Comparison of ENCODE assay signal across 8 cellular contexts in the genomic region with DNA sequence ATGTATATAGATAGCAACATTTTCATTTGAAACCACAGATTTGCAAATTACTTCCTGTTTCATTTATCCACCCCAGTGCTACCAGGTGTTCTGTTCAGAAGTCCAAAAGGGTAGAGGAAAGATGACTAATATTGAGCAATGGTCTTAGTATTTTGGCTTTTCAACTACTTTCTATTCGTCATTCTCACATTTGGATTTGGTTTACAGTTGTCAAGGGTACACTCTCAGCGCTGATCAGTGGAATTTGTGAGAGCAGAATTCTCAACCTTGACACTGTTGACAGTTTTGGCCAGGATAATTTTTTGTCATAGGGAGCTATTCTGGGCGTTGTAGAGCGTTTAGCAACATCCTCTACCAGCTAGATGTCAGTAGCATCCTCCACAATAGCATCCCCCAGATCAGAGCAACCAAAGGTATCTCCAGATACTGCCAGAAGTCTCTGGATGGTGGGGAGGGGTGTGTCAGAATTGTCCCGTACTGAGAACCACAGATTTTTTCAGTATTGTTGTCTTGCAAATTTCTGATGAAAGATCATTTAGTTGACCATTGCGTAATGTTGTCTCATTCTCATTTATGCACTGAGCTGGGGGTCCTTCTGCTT. TPM values are rescaled to one million over a fixed set of nuclear protein-coding genes. Genes with fewer than 3 reads are reported as not detected.
DNase-seq lines count a peak whose midpoint lies in the region; ATAC-seq and TF ChIP-seq lines count a peak whose summit lies in the region.

No MANE protein-coding gene starts in this region.

- H3K27ac Mint-ChIP-seq in activated T-helper 1 cell treated with anti-CD3 and anti-CD28 coated beads, Interleukin-12 subunit alpha, Interleukin-12 subunit beta, Interleukin-2, Interleukin-4 antibody, amounts not matched to agents 30 ng/mL and 10 ng/mL and 1 ng/mL, durations not matched to agents 14 hours and 24 hours and 36 hours = peak overlapping the region; percentile 89
- no peak overlapping the region for H3K27ac Mint-ChIP-seq in stimulated activated memory B cell treated with anti-CD40 and anti-IgM and Interleukin-4, amounts not matched to agents 10 μg/mL and 1 μg/mL and 100 μg/mL, for 72 hours

- no peaks in the 10 kb centered on the region for H3K27me3 Mint-ChIP-seq in activated T-helper 1 cell treated with anti-CD3 and anti-CD28 coated beads, Interleukin-12 subunit alpha, Interleukin-12 subunit beta, Interleukin-2, Interleukin-4 antibody, amounts not matched to agents 30 ng/mL and 10 ng/mL and 1 ng/mL, durations not matched to agents 14 hours and 24 hours and 36 hours (ENCODE audit: insufficient read depth)
- H3K27me3 Mint-ChIP-seq in stimulated activated memory B cell treated with anti-CD40 and anti-IgM and Interleukin-4, amounts not matched to agents 10 μg/mL and 1 μg/mL and 100 μg/mL, for 72 hours = peaks cover 24% of the 10 kb centered on the region

- peaks cover 43 to 58% (median 51%) of the 10 kb centered on the region in 10 experiments for H3K4me1 ChIP-seq in BLaER1 treated with 17β-estradiol and CSF1 and Interleukin-3, amounts not matched to agents 10 nM and 100 nM
- peaks cover 18% of the 10 kb centered on the region for H3K4me1 ChIP-seq in psoas muscle

- no peak for TF ChIP-seq CTCF in psoas muscle (IDR thresholded peaks at IDR 0.05)

- H3K27ac ChIP-seq in BLaER1 treated with 17β-estradiol and CSF1 and Interleukin-3, amounts not matched to agents 10 nM and 100 nM = peak overlapping the region in 9 of 11 experiments; percentile 48 to 97 (median 66); a peak in 16 of 22 replicates
- no peak overlapping the region for H3K27ac ChIP-seq in psoas muscle

- WGBS in psoas muscle, 3 donors = 52 to 82% (median 77%) methylated on average over 6 of the region's 6 CpGs

- H3K4me3 ChIP-seq in BLaER1 treated with 17β-estradiol and CSF1 and Interleukin-3, amounts not matched to agents 10 nM and 100 nM = peak overlapping the region in 3 of 10 experiments; percentile 17 to 92 (median 26); a peak in 7 of 20 replicates
- H3K4me3 ChIP-seq in psoas muscle = no peak overlapping the region

- H3K4me3 Mint-ChIP-seq in activated T-helper 1 cell treated with anti-CD3 and anti-CD28 coated beads, Interleukin-12 subunit alpha, Interleukin-12 subunit beta, Interleukin-2, Interleukin-4 antibody, amounts not matched to agents 30 ng/mL and 10 ng/mL and 1 ng/mL, durations not matched to agents 14 hours and 24 hours and 36 hours = peak overlapping the region; percentile 24
- H3K4me3 Mint-ChIP-seq in stimulated activated memory B cell treated with anti-CD40 and anti-IgM and Interleukin-4, amounts not matched to agents 10 μg/mL and 1 μg/mL and 100 μg/mL, for 72 hours = peak overlapping the region; percentile 8

- H3K9ac ChIP-seq in BLaER1 treated with 17β-estradiol and CSF1 and Interleukin-3, amounts not matched to agents 10 nM and 100 nM = peak overlapping the region in 8 of 11 experiments; percentile 26 to 97 (median 55); a peak in 15 of 22 replicates

- ATAC-seq in GM19372 (IDR thresholded peaks at IDR 0.05; ENCODE audit: low read depth, unreplicated experiment) (peak; percentile 59), HG03354 (IDR thresholded peaks at IDR 0.05; ENCODE audit: poor library complexity, severe bottlenecking, unreplicated experiment) (peak; percentile 80), psoas muscle (no peak)
- ATAC-seq in stimulated activated memory B cell treated with anti-CD40 and anti-IgM and Interleukin-4, amounts not matched to agents 10 μg/mL and 1 μg/mL and 100 μg/mL, for 72 hours = peak; percentile 86

- no peaks in the 10 kb centered on the region for H3K9me3 Mint-ChIP-seq in activated T-helper 1 cell treated with anti-CD3 and anti-CD28 coated beads, Interleukin-12 subunit alpha, Interleukin-12 subunit beta, Interleukin-2, Interleukin-4 antibody, amounts not matched to agents 30 ng/mL and 10 ng/mL and 1 ng/mL, durations not matched to agents 14 hours and 24 hours and 36 hours
- H3K9me3 Mint-ChIP-seq in stimulated activated memory B cell treated with anti-CD40 and anti-IgM and Interleukin-4, amounts not matched to agents 10 μg/mL and 1 μg/mL and 100 μg/mL, for 72 hours = no peaks in the 10 kb centered on the region

- intact Hi-C loops in activated T-helper 1 cell treated with anti-CD3 and anti-CD28 coated beads, Interleukin-12 subunit alpha, Interleukin-12 subunit beta, Interleukin-2, Interleukin-4 antibody, amounts not matched to agents 30 ng/mL and 10 ng/mL and 1 ng/mL, durations not matched to agents 14 hours and 24 hours and 36 hours (cut with micrococcal nuclease) = loop anchor here (1.0 kb wide), 3 partner anchors 25 to 163 kb away; no protein-coding TSS in a partner anchor
- intact Hi-C loops in psoas muscle (cut with DNase I) = no loop called here

- H3K4me1 Mint-ChIP-seq in activated T-helper 1 cell treated with anti-CD3 and anti-CD28 coated beads, Interleukin-12 subunit alpha, Interleukin-12 subunit beta, Interleukin-2, Interleukin-4 antibody, amounts not matched to agents 30 ng/mL and 10 ng/mL and 1 ng/mL, durations not matched to agents 14 hours and 24 hours and 36 hours (ENCODE audit: low read depth) = peaks cover 34% of the 10 kb centered on the region
- peaks cover 48% of the 10 kb centered on the region for H3K4me1 Mint-ChIP-seq in stimulated activated memory B cell treated with anti-CD40 and anti-IgM and Interleukin-4, amounts not matched to agents 10 μg/mL and 1 μg/mL and 100 μg/mL, for 72 hours

- peaks cover 9 to 48% (median 43%) of the 10 kb centered on the region in 11 experiments for H3K36me3 ChIP-seq in BLaER1 treated with 17β-estradiol and CSF1 and Interleukin-3, amounts not matched to agents 10 nM and 100 nM
- peaks cover 0 to 18% of the 10 kb centered on the region in 2 donors for H3K36me3 ChIP-seq in psoas muscle (ENCODE audit: insufficient read depth in 1 of 2, low read depth in 1 of 2)

- no peaks in the 10 kb centered on the region for H3K9me3 ChIP-seq in BLaER1 treated with 17β-estradiol and CSF1 and Interleukin-3, amounts not matched to agents 10 nM and 100 nM (replicated peaks in 1 of 11)
- H3K9me3 ChIP-seq in psoas muscle = no peaks in the 10 kb centered on the region

- peak overlapping the region; percentile 60 to 98 (median 95) for H3K4me2 ChIP-seq in BLaER1 treated with 17β-estradiol and CSF1 and Interleukin-3, amounts not matched to agents 10 nM and 100 nM

- H4K20me1 ChIP-seq in BLaER1 treated with 17β-estradiol and CSF1 and Interleukin-3, amounts not matched to agents 10 nM and 100 nM = peaks cover 4 to 22% (median 9%) of the 10 kb centered on the region in 11 experiments; a peak in 13 of 22 replicates

- DNase-seq in activated T-helper 1 cell treated with anti-CD3 and anti-CD28 coated beads, Interleukin-12 subunit alpha, Interleukin-12 subunit beta, Interleukin-2, Interleukin-4 antibody, amounts not matched to agents 30 ng/mL and 10 ng/mL and 1 ng/mL, durations not matched to agents 14 hours and 24 hours and 36 hours (ENCODE audit: low spot score) = no peak
- DNase-seq in amniotic stem cell (lab: John Stamatoyannopoulos, UW) (no peak), T-helper 9 cell (no peak), psoas muscle (no peak)

- no peaks in the 10 kb centered on the region for H3K27me3 ChIP-seq in BLaER1 treated with 17β-estradiol and CSF1 and Interleukin-3, amounts not matched to agents 10 nM and 100 nM
- no peaks in the 10 kb centered on the region for H3K27me3 ChIP-seq in psoas muscle (ENCODE audit: insufficient read depth in 3 of 3, low read length in 2 of 3)

- peaks cover 26% of the 10 kb centered on the region for H3K36me3 Mint-ChIP-seq in activated T-helper 1 cell treated with anti-CD3 and anti-CD28 coated beads, Interleukin-12 subunit alpha, Interleukin-12 subunit beta, Interleukin-2, Interleukin-4 antibody, amounts not matched to agents 30 ng/mL and 10 ng/mL and 1 ng/mL, durations not matched to agents 14 hours and 24 hours and 36 hours (ENCODE audit: low read depth)
- peaks cover 10% of the 10 kb centered on the region for H3K36me3 Mint-ChIP-seq in stimulated activated memory B cell treated with anti-CD40 and anti-IgM and Interleukin-4, amounts not matched to agents 10 μg/mL and 1 μg/mL and 100 μg/mL, for 72 hours

RNA-seq across cellular contexts. Expression of a gene that starts 4.2 kb away (rescaled TPM):
- total RNA-seq in activated T-helper 1 cell treated with anti-CD3 and anti-CD28 coated beads, Interleukin-12 subunit alpha, Interleukin-12 subunit beta, Interleukin-2, Interleukin-4 antibody, amounts not matched to agents 30 ng/mL and 10 ng/mL and 1 ng/mL, durations not matched to agents 14 hours and 24 hours and 36 hours = 59.4 and 61.6 TPM in 2 replicates
- 10 to 100 TPM; 33.9 to 37.4 (median 37.0) TPM for total RNA-seq in psoas muscle
- 10 to 100 TPM; 32.6 to 35.7 (median 34.5) TPM for polyA plus RNA-seq in psoas muscle

RNA-seq across cellular contexts. Expression of a gene that starts 33.4 kb away (rescaled TPM):
- 157 and 160 TPM in 2 replicates for total RNA-seq in activated T-helper 1 cell treated with anti-CD3 and anti-CD28 coated beads, Interleukin-12 subunit alpha, Interleukin-12 subunit beta, Interleukin-2, Interleukin-4 antibody, amounts not matched to agents 30 ng/mL and 10 ng/mL and 1 ng/mL, durations not matched to agents 14 hours and 24 hours and 36 hours
- total RNA-seq in psoas muscle = 10 to 100 TPM; 59.7 to 85.6 (median 65.4) TPM
- 10 to 100 TPM; 58.4 to 96.1 (median 66.9) TPM for polyA plus RNA-seq in psoas muscle

Comparison
In these comparisons a context has a peak if more than half of its experiments do, and no peak if none do; other contexts are left out.
1. ATAC-seq: peak in GM19372 (single experiment), HG03354 (single experiment) and stimulated activated memory B cell treated with anti-CD40 and anti-IgM and Interleukin-4, amounts not matched to agents 10 μg/mL and 1 μg/mL and 100 μg/mL, for 72 hours (single experiment); none in psoas muscle (0 of 4).